Comparison of ENCODE assay signal across 1 cellular context in genomic region chr1:157168015-157168414, GRCh38.
TF ChIP-seq lines count a peak whose summit lies in the region.

No MANE protein-coding gene starts in this region.

TF ChIP-seq in GM12878, 131 proteins besides CTCF, POLR2A, EP300 and RAD21 (continued from another document and continues in another):
- TF ChIP-seq, protein P1, sequence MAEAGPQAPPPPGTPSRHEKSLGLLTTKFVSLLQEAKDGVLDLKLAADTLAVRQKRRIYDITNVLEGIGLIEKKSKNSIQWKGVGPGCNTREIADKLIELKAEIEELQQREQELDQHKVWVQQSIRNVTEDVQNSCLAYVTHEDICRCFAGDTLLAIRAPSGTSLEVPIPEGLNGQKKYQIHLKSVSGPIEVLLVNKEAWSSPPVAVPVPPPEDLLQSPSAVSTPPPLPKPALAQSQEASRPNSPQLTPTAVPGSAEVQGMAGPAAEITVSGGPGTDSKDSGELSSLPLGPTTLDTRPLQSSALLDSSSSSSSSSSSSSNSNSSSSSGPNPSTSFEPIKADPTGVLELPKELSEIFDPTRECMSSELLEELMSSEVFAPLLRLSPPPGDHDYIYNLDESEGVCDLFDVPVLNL (IDR thresholded peaks at IDR 0.05; ENCODE audit: low read depth, low read length), result no peak
- no peak for TF ChIP-seq TCF7 (IDR thresholded peaks at IDR 0.05; ENCODE audit: borderline replicate concordance)
- peak; percentile 70; the same call in 1 of the 2 replicates for TF ChIP-seq GATAD2B (conservative IDR thresholded peaks at IDR 0.05; ENCODE audit: low read depth)
- TF ChIP-seq ZNF384 (IDR thresholded peaks at IDR 0.05; ENCODE audit: borderline replicate concordance, low read depth, low read length), result no peak
- no peak for TF ChIP-seq ZSCAN29 (IDR thresholded peaks at IDR 0.05)
- TF ChIP-seq NFYA (IDR thresholded peaks at IDR 0.05; ENCODE audit: borderline replicate concordance, low read depth, low read length), result no peak
- TF ChIP-seq ZNF24 (IDR thresholded peaks at IDR 0.05), result no peak
- TF ChIP-seq TBL1XR1 (IDR thresholded peaks at IDR 0.05; ENCODE audit: low read depth, low read length), result no peak
- TF ChIP-seq ESRRA (IDR thresholded peaks at IDR 0.05; ENCODE audit: low read length), result no peak
- TF ChIP-seq, protein P2, sequence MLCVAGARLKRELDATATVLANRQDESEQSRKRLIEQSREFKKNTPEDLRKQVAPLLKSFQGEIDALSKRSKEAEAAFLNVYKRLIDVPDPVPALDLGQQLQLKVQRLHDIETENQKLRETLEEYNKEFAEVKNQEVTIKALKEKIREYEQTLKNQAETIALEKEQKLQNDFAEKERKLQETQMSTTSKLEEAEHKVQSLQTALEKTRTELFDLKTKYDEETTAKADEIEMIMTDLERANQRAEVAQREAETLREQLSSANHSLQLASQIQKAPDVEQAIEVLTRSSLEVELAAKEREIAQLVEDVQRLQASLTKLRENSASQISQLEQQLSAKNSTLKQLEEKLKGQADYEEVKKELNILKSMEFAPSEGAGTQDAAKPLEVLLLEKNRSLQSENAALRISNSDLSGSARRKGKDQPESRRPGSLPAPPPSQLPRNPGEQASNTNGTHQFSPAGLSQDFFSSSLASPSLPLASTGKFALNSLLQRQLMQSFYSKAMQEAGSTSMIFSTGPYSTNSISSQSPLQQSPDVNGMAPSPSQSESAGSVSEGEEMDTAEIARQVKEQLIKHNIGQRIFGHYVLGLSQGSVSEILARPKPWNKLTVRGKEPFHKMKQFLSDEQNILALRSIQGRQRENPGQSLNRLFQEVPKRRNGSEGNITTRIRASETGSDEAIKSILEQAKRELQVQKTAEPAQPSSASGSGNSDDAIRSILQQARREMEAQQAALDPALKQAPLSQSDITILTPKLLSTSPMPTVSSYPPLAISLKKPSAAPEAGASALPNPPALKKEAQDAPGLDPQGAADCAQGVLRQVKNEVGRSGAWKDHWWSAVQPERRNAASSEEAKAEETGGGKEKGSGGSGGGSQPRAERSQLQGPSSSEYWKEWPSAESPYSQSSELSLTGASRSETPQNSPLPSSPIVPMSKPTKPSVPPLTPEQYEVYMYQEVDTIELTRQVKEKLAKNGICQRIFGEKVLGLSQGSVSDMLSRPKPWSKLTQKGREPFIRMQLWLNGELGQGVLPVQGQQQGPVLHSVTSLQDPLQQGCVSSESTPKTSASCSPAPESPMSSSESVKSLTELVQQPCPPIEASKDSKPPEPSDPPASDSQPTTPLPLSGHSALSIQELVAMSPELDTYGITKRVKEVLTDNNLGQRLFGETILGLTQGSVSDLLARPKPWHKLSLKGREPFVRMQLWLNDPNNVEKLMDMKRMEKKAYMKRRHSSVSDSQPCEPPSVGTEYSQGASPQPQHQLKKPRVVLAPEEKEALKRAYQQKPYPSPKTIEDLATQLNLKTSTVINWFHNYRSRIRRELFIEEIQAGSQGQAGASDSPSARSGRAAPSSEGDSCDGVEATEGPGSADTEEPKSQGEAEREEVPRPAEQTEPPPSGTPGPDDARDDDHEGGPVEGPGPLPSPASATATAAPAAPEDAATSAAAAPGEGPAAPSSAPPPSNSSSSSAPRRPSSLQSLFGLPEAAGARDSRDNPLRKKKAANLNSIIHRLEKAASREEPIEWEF (IDR thresholded peaks at IDR 0.05; ENCODE audit: insufficient replicate concordance, low read depth, low read length), result no peak
- TF ChIP-seq ATF7 (IDR thresholded peaks at IDR 0.05; ENCODE audit: low read depth), result 0 out of 2 replicates have a peak, but pooled peaks have one; percentile 16
- peak; percentile 88 for TF ChIP-seq IKZF1 (conservative IDR thresholded peaks at IDR 0.05)
- TF ChIP-seq HDAC2 (IDR thresholded peaks at IDR 0.05), result no peak
- no peak for TF ChIP-seq ZNF207 (IDR thresholded peaks at IDR 0.05; ENCODE audit: borderline replicate concordance)
- no peak for TF ChIP-seq KAT2A (conservative IDR thresholded peaks at IDR 0.05; ENCODE audit: control insufficient read depth, low read depth, low read length)
- TF ChIP-seq ZBTB4 (CRISPR knock-in tag; IDR thresholded peaks at IDR 0.05), result no peak
- no peak for TF ChIP-seq FOS (IDR thresholded peaks at IDR 0.05; ENCODE audit: borderline replicate concordance, extremely low read depth, insufficient read length)
- TF ChIP-seq, protein P3, sequence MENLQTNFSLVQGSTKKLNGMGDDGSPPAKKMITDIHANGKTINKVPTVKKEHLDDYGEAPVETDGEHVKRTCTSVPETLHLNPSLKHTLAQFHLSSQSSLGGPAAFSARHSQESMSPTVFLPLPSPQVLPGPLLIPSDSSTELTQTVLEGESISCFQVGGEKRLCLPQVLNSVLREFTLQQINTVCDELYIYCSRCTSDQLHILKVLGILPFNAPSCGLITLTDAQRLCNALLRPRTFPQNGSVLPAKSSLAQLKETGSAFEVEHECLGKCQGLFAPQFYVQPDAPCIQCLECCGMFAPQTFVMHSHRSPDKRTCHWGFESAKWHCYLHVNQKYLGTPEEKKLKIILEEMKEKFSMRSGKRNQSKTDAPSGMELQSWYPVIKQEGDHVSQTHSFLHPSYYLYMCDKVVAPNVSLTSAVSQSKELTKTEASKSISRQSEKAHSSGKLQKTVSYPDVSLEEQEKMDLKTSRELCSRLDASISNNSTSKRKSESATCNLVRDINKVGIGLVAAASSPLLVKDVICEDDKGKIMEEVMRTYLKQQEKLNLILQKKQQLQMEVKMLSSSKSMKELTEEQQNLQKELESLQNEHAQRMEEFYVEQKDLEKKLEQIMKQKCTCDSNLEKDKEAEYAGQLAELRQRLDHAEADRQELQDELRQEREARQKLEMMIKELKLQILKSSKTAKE (IDR thresholded peaks at IDR 0.05; ENCODE audit: low read depth, poor library complexity, severe bottlenecking), result no peak
- TF ChIP-seq CBX5 (IDR thresholded peaks at IDR 0.05; ENCODE audit: low read depth), result no peak
- no peak for TF ChIP-seq ZBTB40 (IDR thresholded peaks at IDR 0.05; ENCODE audit: borderline replicate concordance)
- TF ChIP-seq FOXM1 (IDR thresholded peaks at IDR 0.05; ENCODE audit: low read depth, low read length), result no peak
- TF ChIP-seq MYB (IDR thresholded peaks at IDR 0.05; ENCODE audit: borderline replicate concordance, low read depth, low read length), result no peak
- TF ChIP-seq MEF2B (IDR thresholded peaks at IDR 0.05; ENCODE audit: partially characterized antibody, poor library complexity, severe bottlenecking), result no peak
- TF ChIP-seq, protein P4, sequence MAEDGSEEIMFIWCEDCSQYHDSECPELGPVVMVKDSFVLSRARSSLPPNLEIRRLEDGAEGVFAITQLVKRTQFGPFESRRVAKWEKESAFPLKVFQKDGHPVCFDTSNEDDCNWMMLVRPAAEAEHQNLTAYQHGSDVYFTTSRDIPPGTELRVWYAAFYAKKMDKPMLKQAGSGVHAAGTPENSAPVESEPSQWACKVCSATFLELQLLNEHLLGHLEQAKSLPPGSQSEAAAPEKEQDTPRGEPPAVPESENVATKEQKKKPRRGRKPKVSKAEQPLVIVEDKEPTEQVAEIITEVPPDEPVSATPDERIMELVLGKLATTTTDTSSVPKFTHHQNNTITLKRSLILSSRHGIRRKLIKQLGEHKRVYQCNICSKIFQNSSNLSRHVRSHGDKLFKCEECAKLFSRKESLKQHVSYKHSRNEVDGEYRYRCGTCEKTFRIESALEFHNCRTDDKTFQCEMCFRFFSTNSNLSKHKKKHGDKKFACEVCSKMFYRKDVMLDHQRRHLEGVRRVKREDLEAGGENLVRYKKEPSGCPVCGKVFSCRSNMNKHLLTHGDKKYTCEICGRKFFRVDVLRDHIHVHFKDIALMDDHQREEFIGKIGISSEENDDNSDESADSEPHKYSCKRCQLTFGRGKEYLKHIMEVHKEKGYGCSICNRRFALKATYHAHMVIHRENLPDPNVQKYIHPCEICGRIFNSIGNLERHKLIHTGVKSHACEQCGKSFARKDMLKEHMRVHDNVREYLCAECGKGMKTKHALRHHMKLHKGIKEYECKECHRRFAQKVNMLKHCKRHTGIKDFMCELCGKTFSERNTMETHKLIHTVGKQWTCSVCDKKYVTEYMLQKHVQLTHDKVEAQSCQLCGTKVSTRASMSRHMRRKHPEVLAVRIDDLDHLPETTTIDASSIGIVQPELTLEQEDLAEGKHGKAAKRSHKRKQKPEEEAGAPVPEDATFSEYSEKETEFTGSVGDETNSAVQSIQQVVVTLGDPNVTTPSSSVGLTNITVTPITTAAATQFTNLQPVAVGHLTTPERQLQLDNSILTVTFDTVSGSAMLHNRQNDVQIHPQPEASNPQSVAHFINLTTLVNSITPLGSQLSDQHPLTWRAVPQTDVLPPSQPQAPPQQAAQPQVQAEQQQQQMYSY (CRISPR knock-in tag; IDR thresholded peaks at IDR 0.05), result no peak
- no peak for TF ChIP-seq IRF3 (IDR thresholded peaks at IDR 0.05)
- TF ChIP-seq DPF2 (IDR thresholded peaks at IDR 0.05), result peak; percentile 93
- TF ChIP-seq NKRF (conservative IDR thresholded peaks at IDR 0.05), result no peak
- TF ChIP-seq POLR2AphosphoS5 (IDR thresholded peaks at IDR 0.05; ENCODE audit: low read length), result no peak
- TF ChIP-seq CBFB (IDR thresholded peaks at IDR 0.05; ENCODE audit: low read depth), result no peak
- TF ChIP-seq BRCA1 (IDR thresholded peaks at IDR 0.05; ENCODE audit: low read depth, low read length), result no peak
- TF ChIP-seq CEBPB (IDR thresholded peaks at IDR 0.05; ENCODE audit: borderline replicate concordance in 1 of 2, low read depth in 2 of 2, low read length in 2 of 2), result no peak
